Comparison of ENCODE assay signal across 20 cellular contexts in genomic region chr13:101708115-101708514, GRCh38.
"Had no signal": no experiment of that assay in that cellular context is flagged by ENCODE, and none has a peak within 500 bp of the region (broad histone marks: within the 10 kb centered on the region; RNA-seq: fewer than 3 reads in every experiment).

No MANE protein-coding gene starts in this region.

- H3K9me3 ChIP-seq: gastrocnemius medialis, left ventricle myocardium inferior, lower lobe of right lung, pancreas, thyroid gland had no signal

- H3K27ac ChIP-seq: gastrocnemius medialis, left ventricle myocardium inferior, lower lobe of right lung, pancreas, thyroid gland had no signal

- ATAC-seq: esophagus mucosa, gastrocnemius medialis, left cardiac atrium, lower lobe of right lung, pancreas, right cardiac atrium had no signal

- DNase-seq: effector memory CD4-positive, alpha-beta T cell; gastrocnemius medialis; kidney; left cardiac atrium; left ventricle myocardium inferior; lower lobe of right lung; midbrain; nucleus accumbens; pancreas; right cardiac atrium; stimulated activated CD4-positive, alpha-beta T cell treated with anti-CD3 and anti-CD28 coated beads, Interleukin-2, amount 100 ng/mL, for 48 hours; stimulated activated naive CD4-positive, alpha-beta T cell treated with Interleukin-2 at 50 U/mL for 16 hours; thyroid gland had no signal

- H3K9me3 Mint-ChIP-seq: memory B cell, type B pancreatic cell had no signal

- H3K27me3 ChIP-seq: gastrocnemius medialis, pancreas, thyroid gland had no signal

- H3K36me3 Mint-ChIP-seq: memory B cell, type B pancreatic cell had no signal

- H3K36me3 ChIP-seq: gastrocnemius medialis, left ventricle myocardium inferior, lower lobe of right lung, pancreas, thyroid gland had no signal

- H3K4me2 ChIP-seq: smooth muscle cell had no signal

- H3K27ac Mint-ChIP-seq: memory B cell, progenitor cell of endocrine pancreas, type B pancreatic cell had no signal

- FAIRE-seq: endometrium, kidney, pancreas, urothelium cell line had no signal

- H3K4me3 Mint-ChIP-seq: memory B cell, type B pancreatic cell had no signal

- H3K4me3 ChIP-seq: gastrocnemius medialis, left ventricle myocardium inferior, lower lobe of right lung, pancreas, smooth muscle cell, thyroid gland had no signal

- H3K4me1 ChIP-seq: gastrocnemius medialis, left ventricle myocardium inferior, lower lobe of right lung, pancreas, thyroid gland had no signal
